36 cellular contexts compared by ENCODE assay signal in genomic region chr4:118884716-118885115, GRCh38.
"Had no signal": no experiment of that assay in that cellular context is flagged by ENCODE, and none has a peak within 500 bp of the region (broad histone marks: within the 10 kb centered on the region; RNA-seq: fewer than 3 reads in every experiment).

No MANE protein-coding gene starts in this region.

- H3K27ac ChIP-seq: adrenal gland, body of pancreas, brain microvascular endothelial cell, breast epithelium, VCaP had no signal

- H3K36me3 ChIP-seq: adrenal gland, brain microvascular endothelial cell, breast epithelium had no signal

- DNase-seq: activated B cell treated with CpG ODN at 0.5 μM for 24 hours; activated CD4-positive, alpha-beta memory T cell treated with anti-CD3 and anti-CD28 coated beads for 36 hours; activated CD4-positive, alpha-beta T cell treated with anti-CD3 and anti-CD28 coated beads for 4 hours; activated CD4-positive, alpha-beta T cell treated with anti-CD3 and anti-CD28 coated beads, Interleukin-2, amount 10 ng/mL, durations not matched to agents 24 days and 14 days; activated CD4-positive, alpha-beta T cell treated with anti-CD3 and anti-CD28 coated beads, Interleukin-2, amount 50 U/mL, for 1 hour; activated CD4-positive, alpha-beta T cell treated with anti-CD3 and anti-CD28 coated beads, Interleukin-2, amount 50 U/mL, for 4 hours; activated CD4-positive, CD25-positive, alpha-beta regulatory T cell treated with anti-CD3 and anti-CD28 coated beads, Interleukin-2, amount 50 U/mL, for 72 hours; activated CD8-positive, alpha-beta memory T cell treated with anti-CD3 and anti-CD28 coated beads, Interleukin-2, amount 50 U/mL, for 4 hours; activated CD8-positive, alpha-beta T cell treated with anti-CD3 and anti-CD28 coated beads for 36 hours; activated effector memory CD4-positive, alpha-beta T cell treated with anti-CD3 and anti-CD28 coated beads, Interleukin-2, amount 50 U/mL, for 16 hours; activated gamma-delta T cell treated with Interleukin-2 at 50 U/mL for 16 hours; activated naive CD4-positive, alpha-beta T cell; activated naive CD4-positive, alpha-beta T cell treated with anti-CD3 and anti-CD28 coated beads for 36 hours; activated naive CD4-positive, alpha-beta T cell treated with anti-CD3 and anti-CD28 coated beads, Interleukin-2, amount 50 U/mL, for 16 hours; activated naive CD8-positive, alpha-beta T cell treated with anti-CD3 and anti-CD28 coated beads for 36 hours; activated T-cell treated with anti-CD3 and anti-CD28 coated beads for 4 hours; activated T-cell treated with anti-CD3 and anti-CD28 coated beads, Interleukin-2, amount 50 U/mL, for 1 hour; activated T-cell treated with anti-CD3 and anti-CD28 coated beads, Interleukin-2, amount 50 U/mL, for 4 hours; activated T-cell treated with anti-CD3 and anti-CD28 coated beads, Interleukin-2, amount 50 U/mL, for 72 hours; adrenal gland; amniotic stem cell; aorta; body of pancreas; brain microvascular endothelial cell; central memory CD4-positive, alpha-beta T cell; T-cell; T-helper 2 cell; T-helper 9 cell had no signal

- H3K4me1 ChIP-seq: breast epithelium had no signal

- FAIRE-seq: astrocyte, TTC549 had no signal

- H3K27me3 ChIP-seq: adrenal gland, body of pancreas, brain microvascular endothelial cell, breast epithelium had no signal

- H3K36me3 Mint-ChIP-seq: activated CD4-positive, alpha-beta memory T cell treated with anti-CD3 and anti-CD28 coated beads for 36 hours; activated naive CD4-positive, alpha-beta T cell treated with anti-CD3 and anti-CD28 coated beads, Interleukin-2, amount 50 U/mL, for 72 hours; activated naive CD8-positive, alpha-beta T cell treated with anti-CD3 and anti-CD28 coated beads for 36 hours; T-cell had no signal

- H3K4me3 ChIP-seq: adrenal gland, body of pancreas, breast epithelium had no signal

- H3K27ac Mint-ChIP-seq: activated B cell treated with CpG ODN at 0.5 μM for 24 hours; activated CD4-positive, alpha-beta memory T cell treated with anti-CD3 and anti-CD28 coated beads for 36 hours; activated CD4-positive, alpha-beta T cell treated with anti-CD3 and anti-CD28 coated beads, Interleukin-2, amount 10 ng/mL, durations not matched to agents 24 days and 14 days; activated CD8-positive, alpha-beta T cell treated with anti-CD3 and anti-CD28 coated beads for 36 hours; activated naive CD4-positive, alpha-beta T cell treated with anti-CD3 and anti-CD28 coated beads for 36 hours; activated naive CD4-positive, alpha-beta T cell treated with anti-CD3 and anti-CD28 coated beads, Interleukin-2, amount 50 U/mL, for 72 hours; activated naive CD8-positive, alpha-beta T cell treated with anti-CD3 and anti-CD28 coated beads for 36 hours; activated T-cell treated with anti-CD3 and anti-CD28 coated beads, Interleukin-2, amount 50 U/mL, for 72 hours; activated T-helper 1 cell treated with anti-CD3 and anti-CD28 coated beads, Interleukin-12 subunit alpha, Interleukin-12 subunit beta, Interleukin-2, Interleukin-4 antibody, amounts not matched to agents 30 ng/mL and 10 ng/mL and 1 ng/mL, durations not matched to agents 14 hours and 24 hours and 36 hours; activated T-helper 17 cell treated with anti-CD3 and anti-CD28 coated beads, Interleukin-2, amount 50 U/mL, for 72 hours; T-cell; T-helper 2 cell treated with Interferon-gamma antibody and Interleukin-4, amounts not matched to agents 5 μg/mL and 100 μg/mL, for 36 hours had no signal

- ATAC-seq: activated CD8-positive, alpha-beta T cell treated with anti-CD3 and anti-CD28 coated beads for 36 hours; activated naive CD4-positive, alpha-beta T cell treated with anti-CD3 and anti-CD28 coated beads, Interleukin-2, amount 50 U/mL, for 72 hours; activated T-cell treated with anti-CD3 and anti-CD28 coated beads, Interleukin-2, amount 50 U/mL, for 4 hours; activated T-cell treated with anti-CD3 and anti-CD28 coated beads, Interleukin-2, amount 50 U/mL, for 72 hours; activated T-helper 17 cell treated with anti-CD3 and anti-CD28 coated beads, Interleukin-2, amount 50 U/mL, for 72 hours; body of pancreas; T-cell had no signal

- H3K9me3 ChIP-seq: adrenal gland, body of pancreas, breast epithelium had no signal

- H3K4me3 Mint-ChIP-seq: activated B cell treated with CpG ODN at 0.5 μM for 24 hours; activated CD4-positive, alpha-beta memory T cell treated with anti-CD3 and anti-CD28 coated beads for 36 hours; activated CD4-positive, alpha-beta T cell treated with anti-CD3 and anti-CD28 coated beads, Interleukin-2, amount 10 ng/mL, durations not matched to agents 24 days and 14 days; activated CD8-positive, alpha-beta T cell treated with anti-CD3 and anti-CD28 coated beads for 36 hours; activated naive CD4-positive, alpha-beta T cell treated with anti-CD3 and anti-CD28 coated beads for 36 hours; activated naive CD8-positive, alpha-beta T cell treated with anti-CD3 and anti-CD28 coated beads for 36 hours; activated T-cell treated with anti-CD3 and anti-CD28 coated beads, Interleukin-2, amount 50 U/mL, for 4 hours; activated T-cell treated with anti-CD3 and anti-CD28 coated beads, Interleukin-2, amount 50 U/mL, for 72 hours; activated T-helper 1 cell treated with anti-CD3 and anti-CD28 coated beads, Interleukin-12 subunit alpha, Interleukin-12 subunit beta, Interleukin-2, Interleukin-4 antibody, amounts not matched to agents 30 ng/mL and 10 ng/mL and 1 ng/mL, durations not matched to agents 14 hours and 24 hours and 36 hours; activated T-helper 17 cell treated with anti-CD3 and anti-CD28 coated beads, Interleukin-2, amount 50 U/mL, for 72 hours; T-cell; T-helper 2 cell treated with Interferon-gamma antibody and Interleukin-4, amounts not matched to agents 5 μg/mL and 100 μg/mL, for 36 hours had no signal
